ENCODE assay signal across 10 cellular contexts in genomic region chr9:110912701-110913291, GRCh38.
DNase-seq lines count a peak whose midpoint lies in the region; ATAC-seq and TF ChIP-seq lines count a peak whose summit lies in the region.
"Had no signal": no experiment of that assay in that cellular context is flagged by ENCODE, and none has a peak within 500 bp of the region (broad histone marks: within the 10 kb centered on the region; RNA-seq: fewer than 3 reads in every experiment).

No MANE protein-coding gene starts in this region.

- H3F3A ChIP-seq in neural cell (ENCODE audit: insufficient read depth, low read length, poor library complexity, severe bottlenecking) = no peaks in the 10 kb centered on the region

- TF ChIP-seq RAD21 in neural cell (conservative IDR thresholded peaks at IDR 0.05) = no peak

- H2AFZ ChIP-seq in fibroblast of lung (ENCODE audit: low read length) = no peak overlapping the region
- H2AFZ ChIP-seq in neural cell (ENCODE audit: low read depth, low read length) = no peak overlapping the region

- H3K36me3 Mint-ChIP-seq in T-helper 2 cell treated with Interferon-gamma antibody and Interleukin-4, amounts not matched to agents 5 μg/mL and 100 μg/mL, for 36 hours (ENCODE audit: low read depth) = no peaks in the 10 kb centered on the region

- H3K27me3 ChIP-seq in fibroblast of lung (ENCODE audit: control insufficient read depth, insufficient read depth, low read length) (no peaks in the 10 kb centered on the region), neural cell (ENCODE audit: insufficient read depth, low read depth, low read length) (no peaks in the 10 kb centered on the region), upper lobe of left lung (no peaks in the 10 kb centered on the region)
- H3K27me3 ChIP-seq: MG63 had no signal

- peaks cover 79% of the 10 kb centered on the region for H3K79me2 ChIP-seq in fibroblast of lung (ENCODE audit: control insufficient read depth, insufficient read depth, low read length)
- no peaks in the 10 kb centered on the region for H3K79me2 ChIP-seq in neural cell (replicated peaks; ENCODE audit: insufficient read depth, low read length)

- DNase-seq in SK-N-DZ (ENCODE audit: low spot score) = peak; percentile 76
- peak; percentile 50 to 82 for DNase-seq in fibroblast of lung (ENCODE audit: low read depth in 2 of 2)
- no peak for DNase-seq in upper lobe of left lung
- no peak for DNase-seq in T-helper 2 cell treated with Interferon-gamma antibody and Interleukin-4, amounts not matched to agents 5 μg/mL and 100 μg/mL, for 36 hours (ENCODE audit: low spot score)
- DNase-seq in dedifferentiated amniotic fluid mesenchymal stem cell (ENCODE audit: extremely low spot score) = no peak
- DNase-seq: activated naive CD4-positive, alpha-beta T cell treated with Interleukin-2 at 50 U/mL for 16 hours; MG63 had no signal

- H3K27ac ChIP-seq in fibroblast of lung (ENCODE audit: insufficient read depth, low read length) (peak overlapping the region; percentile 82), neural cell (ENCODE audit: low read length) (no peak overlapping the region), upper lobe of left lung (peak overlapping the region in 2 of 4 donors; percentile 2 to 9)

- peaks cover 26% of the 10 kb centered on the region for H3K4me1 ChIP-seq in fibroblast of lung (ENCODE audit: control insufficient read depth, extremely low read depth, insufficient read depth, low read length)
- peaks cover 0 to 8% (median 0%) of the 10 kb centered on the region in 4 donors for H3K4me1 ChIP-seq in upper lobe of left lung

- no peak overlapping the region for H3K4me3 Mint-ChIP-seq in T-helper 2 cell treated with Interferon-gamma antibody and Interleukin-4, amounts not matched to agents 5 μg/mL and 100 μg/mL, for 36 hours
- H3K4me3 Mint-ChIP-seq: dendritic cell treated with granulocyte-macrophage colony-stimulating factor and Interleukin-4, amounts not matched to agents 40 ng/mL and 50 ng/mL, for 4 days had no signal

- H3K9ac ChIP-seq in fibroblast of lung (ENCODE audit: insufficient read depth, low read length) = no peak overlapping the region
- H3K9ac ChIP-seq in neural cell (ENCODE audit: low read length) = no peak overlapping the region

- H3K9me2 ChIP-seq in neural cell (ENCODE audit: insufficient read depth, low read length) = no peaks in the 10 kb centered on the region

- 61 to 63% methylated on average over 5 of the region's 5 CpGs for WGBS in upper lobe of left lung, 2 donors

- H3K9me3 ChIP-seq in fibroblast of lung (ENCODE audit: control insufficient read depth, insufficient read depth, low read depth, low read length) (peaks cover 4% of the 10 kb centered on the region), neural cell (ENCODE audit: low read length) (peaks cover 4% of the 10 kb centered on the region), upper lobe of left lung (peaks cover 0 to 19% (median 8%) of the 10 kb centered on the region in 4 donors)

- no peaks in the 10 kb centered on the region for H3K27me3 Mint-ChIP-seq in T-helper 2 cell treated with Interferon-gamma antibody and Interleukin-4, amounts not matched to agents 5 μg/mL and 100 μg/mL, for 36 hours (ENCODE audit: low read depth)

- H3K4me2 ChIP-seq in fibroblast of lung (ENCODE audit: extremely low read depth, insufficient read depth, low read length) (peak overlapping the region; percentile 48), neural cell (ENCODE audit: low read length) (no peak overlapping the region)

- H4K20me1 ChIP-seq in fibroblast of lung (ENCODE audit: control insufficient read depth, extremely low read depth, insufficient read depth, low read length) (no peaks in the 10 kb centered on the region), neural cell (ENCODE audit: insufficient read depth) (no peaks in the 10 kb centered on the region)

- no peaks in the 10 kb centered on the region for H3K4me1 Mint-ChIP-seq in T-helper 2 cell treated with Interferon-gamma antibody and Interleukin-4, amounts not matched to agents 5 μg/mL and 100 μg/mL, for 36 hours (ENCODE audit: low read depth)

- H3K36me3 ChIP-seq in fibroblast of lung (ENCODE audit: control insufficient read depth, insufficient read depth, low read length) = no peaks in the 10 kb centered on the region
- H3K36me3 ChIP-seq in neural cell (ENCODE audit: insufficient read depth, low read length) = no peaks in the 10 kb centered on the region
- H3K36me3 ChIP-seq in upper lobe of left lung = no peaks in the 10 kb centered on the region

- TF ChIP-seq EP300 in neural cell (conservative IDR thresholded peaks at IDR 0.05; ENCODE audit: poor library complexity, severe bottlenecking) (peak; percentile 20), upper lobe of left lung (IDR thresholded peaks at IDR 0.05) (peak in 2 of 4 donors; percentile 77 to 82)

- no peak for TF ChIP-seq CTCF in fibroblast of lung (conservative IDR thresholded peaks at IDR 0.05 in 1 of 2, IDR thresholded peaks at IDR 0.05 in 1 of 2; ENCODE audit: low read depth in 1 of 2, low read length in 2 of 2)
- no peak for TF ChIP-seq CTCF in neural cell (IDR thresholded peaks at IDR 0.05; ENCODE audit: poor library complexity, severe bottlenecking)
- TF ChIP-seq CTCF in upper lobe of left lung (IDR thresholded peaks at IDR 0.05) = no peak

- peaks cover 13% of the 10 kb centered on the region for H3K9me3 Mint-ChIP-seq in T-helper 2 cell treated with Interferon-gamma antibody and Interleukin-4, amounts not matched to agents 5 μg/mL and 100 μg/mL, for 36 hours

- ATAC-seq in upper lobe of left lung (ENCODE audit: low FRiP score in 2 of 2) (peak; percentile 68 to 88), GM18870 (IDR thresholded peaks at IDR 0.05; ENCODE audit: unreplicated experiment) (no peak)

- no peak for TF ChIP-seq POLR2A in upper lobe of left lung (IDR thresholded peaks at IDR 0.05)

- H3K4me3 ChIP-seq in fibroblast of lung (replicated peaks in 1 of 4; ENCODE audit: control extremely low read depth in 1 of 4, insufficient read depth in 1 of 4, low read depth in 3 of 4, low read length in 4 of 4) (no peak overlapping the region), neural cell (ENCODE audit: low read length) (no peak overlapping the region), upper lobe of left lung (no peak overlapping the region)
- H3K4me3 ChIP-seq: MG63 had no signal

- H3K27ac Mint-ChIP-seq in T-helper 2 cell treated with Interferon-gamma antibody and Interleukin-4, amounts not matched to agents 5 μg/mL and 100 μg/mL, for 36 hours = no peak overlapping the region
- H3K27ac Mint-ChIP-seq: dendritic cell treated with granulocyte-macrophage colony-stimulating factor and Interleukin-4, amounts not matched to agents 40 ng/mL and 50 ng/mL, for 4 days had no signal

TF ChIP-seq in neural cell, 6 proteins besides CTCF, POLR2A, EP300 and RAD21:
- TF ChIP-seq REST (IDR thresholded peaks at IDR 0.05; ENCODE audit: borderline replicate concordance) (no peak), TAF1 (IDR thresholded peaks at IDR 0.05; ENCODE audit: low read depth) (no peak), MXI1 (conservative IDR thresholded peaks at IDR 0.05; ENCODE audit: poor library complexity, severe bottlenecking) (no peak), POLR2AphosphoS5 (IDR thresholded peaks at IDR 0.05) (no peak), SMC3 (conservative IDR thresholded peaks at IDR 0.05; ENCODE audit: poor library complexity) (no peak), EZH2 (IDR thresholded peaks at IDR 0.05; ENCODE audit: borderline replicate concordance, insufficient read depth, low read length, poor library complexity, severe bottlenecking) (no peak)

Comparison
In these comparisons a context has a peak if more than half of its experiments do, and no peak if none do; other contexts are left out.
1. DNase-seq: peak in SK-N-DZ (single experiment) and fibroblast of lung (2 of 2); none in upper lobe of left lung (0 of 2), T-helper 2 cell treated with Interferon-gamma antibody and Interleukin-4, amounts not matched to agents 5 μg/mL and 100 μg/mL, for 36 hours (single experiment) and dedifferentiated amniotic fluid mesenchymal stem cell (single experiment).